1 cellular context compared by ENCODE assay signal in genomic region chr17:82304826-82305726, GRCh38.
A peak's percentile ranks its signal among the peaks of the same experiment; 100 is the strongest.
TF ChIP-seq lines count a peak whose summit lies in the region.

No MANE protein-coding gene starts in this region.

TF ChIP-seq in HepG2, 621 proteins besides CTCF, POLR2A, EP300 and RAD21 (continued from another document):
- no peak for TF ChIP-seq SNAI1 (CRISPR knock-in tag; IDR thresholded peaks at IDR 0.05; ENCODE audit: borderline replicate concordance)
- TF ChIP-seq ZNF232 (CRISPR knock-in tag; IDR thresholded peaks at IDR 0.05; ENCODE audit: borderline replicate concordance): peak; percentile 61; the same call in 1 of the 2 replicates
- no peak for TF ChIP-seq ELK4 (CRISPR knock-in tag; IDR thresholded peaks at IDR 0.05; ENCODE audit: borderline replicate concordance)
- no peak for TF ChIP-seq ATAD3A (CRISPR knock-in tag; IDR thresholded peaks at IDR 0.05)
- TF ChIP-seq, protein P1, sequence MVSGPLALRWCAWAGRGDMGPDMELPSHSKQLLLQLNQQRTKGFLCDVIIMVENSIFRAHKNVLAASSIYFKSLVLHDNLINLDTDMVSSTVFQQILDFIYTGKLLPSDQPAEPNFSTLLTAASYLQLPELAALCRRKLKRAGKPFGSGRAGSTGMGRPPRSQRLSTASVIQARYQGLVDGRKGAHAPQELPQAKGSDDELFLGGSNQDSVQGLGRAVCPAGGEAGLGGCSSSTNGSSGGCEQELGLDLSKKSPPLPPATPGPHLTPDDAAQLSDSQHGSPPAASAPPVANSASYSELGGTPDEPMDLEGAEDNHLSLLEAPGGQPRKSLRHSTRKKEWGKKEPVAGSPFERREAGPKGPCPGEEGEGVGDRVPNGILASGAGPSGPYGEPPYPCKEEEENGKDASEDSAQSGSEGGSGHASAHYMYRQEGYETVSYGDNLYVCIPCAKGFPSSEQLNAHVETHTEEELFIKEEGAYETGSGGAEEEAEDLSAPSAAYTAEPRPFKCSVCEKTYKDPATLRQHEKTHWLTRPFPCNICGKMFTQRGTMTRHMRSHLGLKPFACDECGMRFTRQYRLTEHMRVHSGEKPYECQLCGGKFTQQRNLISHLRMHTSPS (CRISPR knock-in tag; IDR thresholded peaks at IDR 0.05; ENCODE audit: low read depth): no peak
- TF ChIP-seq TCF12 (IDR thresholded peaks at IDR 0.05): no peak
- no peak for TF ChIP-seq TCF12 (CRISPR knock-in tag; IDR thresholded peaks at IDR 0.05)
- TF ChIP-seq NONO (IDR thresholded peaks at IDR 0.05): no peak
- peak; percentile 30; the same call in 1 of the 2 replicates for TF ChIP-seq NONO (CRISPR knock-in tag; conservative IDR thresholded peaks at IDR 0.05)
- no peak for TF ChIP-seq KDM1A (CRISPR knock-in tag; IDR thresholded peaks at IDR 0.05)
- TF ChIP-seq ZNF720 (CRISPR knock-in tag; IDR thresholded peaks at IDR 0.05): no peak
- TF ChIP-seq TFDP2 (CRISPR knock-in tag; IDR thresholded peaks at IDR 0.05): no peak; the same call in 1 of the 2 replicates
- no peak for TF ChIP-seq ZNF567 (CRISPR knock-in tag; IDR thresholded peaks at IDR 0.05; ENCODE audit: borderline replicate concordance)
- no peak for TF ChIP-seq HDAC6 (IDR thresholded peaks at IDR 0.05; ENCODE audit: low read depth, low read length)
- TF ChIP-seq, protein P2, sequence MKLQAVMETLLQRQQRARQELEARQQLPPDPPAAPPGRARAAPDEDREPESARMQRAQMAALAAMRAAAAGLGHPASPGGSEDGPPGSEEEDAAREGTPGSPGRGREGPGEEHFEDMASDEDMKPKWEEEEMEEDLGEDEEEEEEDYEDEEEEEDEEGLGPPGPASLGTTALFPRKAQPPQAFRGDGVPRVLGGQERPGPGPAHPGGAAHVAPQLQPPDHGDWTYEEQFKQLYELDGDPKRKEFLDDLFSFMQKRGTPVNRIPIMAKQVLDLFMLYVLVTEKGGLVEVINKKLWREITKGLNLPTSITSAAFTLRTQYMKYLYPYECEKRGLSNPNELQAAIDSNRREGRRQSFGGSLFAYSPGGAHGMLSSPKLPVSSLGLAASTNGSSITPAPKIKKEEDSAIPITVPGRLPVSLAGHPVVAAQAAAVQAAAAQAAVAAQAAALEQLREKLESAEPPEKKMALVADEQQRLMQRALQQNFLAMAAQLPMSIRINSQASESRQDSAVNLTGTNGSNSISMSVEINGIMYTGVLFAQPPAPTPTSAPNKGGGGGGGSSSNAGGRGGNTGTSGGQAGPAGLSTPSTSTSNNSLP (IDR thresholded peaks at IDR 0.05; ENCODE audit: low read depth, low read length): no peak
- TF ChIP-seq, protein P3, sequence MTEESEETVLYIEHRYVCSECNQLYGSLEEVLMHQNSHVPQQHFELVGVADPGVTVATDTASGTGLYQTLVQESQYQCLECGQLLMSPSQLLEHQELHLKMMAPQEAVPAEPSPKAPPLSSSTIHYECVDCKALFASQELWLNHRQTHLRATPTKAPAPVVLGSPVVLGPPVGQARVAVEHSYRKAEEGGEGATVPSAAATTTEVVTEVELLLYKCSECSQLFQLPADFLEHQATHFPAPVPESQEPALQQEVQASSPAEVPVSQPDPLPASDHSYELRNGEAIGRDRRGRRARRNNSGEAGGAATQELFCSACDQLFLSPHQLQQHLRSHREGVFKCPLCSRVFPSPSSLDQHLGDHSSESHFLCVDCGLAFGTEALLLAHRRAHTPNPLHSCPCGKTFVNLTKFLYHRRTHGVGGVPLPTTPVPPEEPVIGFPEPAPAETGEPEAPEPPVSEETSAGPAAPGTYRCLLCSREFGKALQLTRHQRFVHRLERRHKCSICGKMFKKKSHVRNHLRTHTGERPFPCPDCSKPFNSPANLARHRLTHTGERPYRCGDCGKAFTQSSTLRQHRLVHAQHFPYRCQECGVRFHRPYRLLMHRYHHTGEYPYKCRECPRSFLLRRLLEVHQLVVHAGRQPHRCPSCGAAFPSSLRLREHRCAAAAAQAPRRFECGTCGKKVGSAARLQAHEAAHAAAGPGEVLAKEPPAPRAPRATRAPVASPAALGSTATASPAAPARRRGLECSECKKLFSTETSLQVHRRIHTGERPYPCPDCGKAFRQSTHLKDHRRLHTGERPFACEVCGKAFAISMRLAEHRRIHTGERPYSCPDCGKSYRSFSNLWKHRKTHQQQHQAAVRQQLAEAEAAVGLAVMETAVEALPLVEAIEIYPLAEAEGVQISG (CRISPR knock-in tag; IDR thresholded peaks at IDR 0.05): peak; percentile 69
- TF ChIP-seq TAF1 (CRISPR knock-in tag; IDR thresholded peaks at IDR 0.05): no peak
- no peak for TF ChIP-seq ZUFSP (CRISPR knock-in tag; IDR thresholded peaks at IDR 0.05; ENCODE audit: borderline replicate concordance)
- TF ChIP-seq ZNF101 (CRISPR knock-in tag; IDR thresholded peaks at IDR 0.05; ENCODE audit: borderline replicate concordance, low read depth): no peak
- TF ChIP-seq ZFY (CRISPR knock-in tag; IDR thresholded peaks at IDR 0.05): peak; percentile 87
- TF ChIP-seq MED13 (CRISPR knock-in tag; IDR thresholded peaks at IDR 0.05): no peak
- TF ChIP-seq HNRNPLL (IDR thresholded peaks at IDR 0.05; ENCODE audit: low read depth, low read length, poor library complexity, severe bottlenecking): peak; percentile 20
